Comparison of ENCODE assay signal across 11 cellular contexts in the genomic region with DNA sequence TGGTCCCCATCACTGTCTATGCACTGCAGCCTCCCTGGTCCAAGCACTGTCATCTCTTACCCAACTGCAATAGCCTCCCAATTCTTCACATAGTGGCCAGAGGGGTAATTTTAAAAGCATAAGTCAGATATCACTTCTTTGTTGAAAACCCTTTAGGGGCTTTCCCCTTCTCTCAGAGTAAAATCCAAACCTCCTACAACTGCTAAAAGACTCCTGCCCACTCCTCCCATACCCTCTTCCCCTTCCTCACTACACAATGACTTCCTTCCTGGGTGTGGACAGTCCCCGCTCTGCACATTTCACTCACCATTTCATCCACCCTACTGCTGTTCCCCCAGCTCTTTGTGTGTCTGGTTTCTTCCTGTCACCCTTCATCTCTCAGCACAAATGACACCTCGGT. TPM values are rescaled to one million over a fixed set of nuclear protein-coding genes. Genes with fewer than 3 reads are reported as not detected.
DNase-seq lines count a peak whose midpoint lies in the region; ATAC-seq lines count a peak whose summit lies in the region.
"Had no signal": no experiment of that assay in that cellular context is flagged by ENCODE, and none has a peak within 500 bp of the region (broad histone marks: within the 10 kb centered on the region; RNA-seq: fewer than 3 reads in every experiment).

No MANE protein-coding gene starts in this region.

- H3K27me3 Mint-ChIP-seq in activated T-cell treated with anti-CD3 and anti-CD28 coated beads, Interleukin-2, amount 50 U/mL, for 4 hours (ENCODE audit: low read depth) = no peaks in the 10 kb centered on the region
- H3K27me3 Mint-ChIP-seq in stimulated activated naive B cell treated with anti-CD40 and anti-IgM and Interleukin-4, amounts not matched to agents 10 μg/mL and 1 μg/mL and 100 μg/mL, for 72 hours = no peaks in the 10 kb centered on the region

- no peaks in the 10 kb centered on the region for H3K9me3 Mint-ChIP-seq in activated T-cell treated with anti-CD3 and anti-CD28 coated beads, Interleukin-2, amount 50 U/mL, for 4 hours
- peaks cover 6 to 12% of the 10 kb centered on the region in 2 donors for H3K9me3 Mint-ChIP-seq in stimulated activated naive B cell treated with anti-CD40 and anti-IgM and Interleukin-4, amounts not matched to agents 10 μg/mL and 1 μg/mL and 100 μg/mL, for 72 hours

- ATAC-seq in activated T-cell treated with anti-CD3 and anti-CD28 coated beads, Interleukin-2, amount 50 U/mL, for 4 hours = peak; percentile 78 to 81
- ATAC-seq in HG02571 (IDR thresholded peaks at IDR 0.05; ENCODE audit: unreplicated experiment) (peak; percentile 53), HG03558 (IDR thresholded peaks at IDR 0.05; ENCODE audit: extremely low read depth, unreplicated experiment) (peak; percentile 51)
- ATAC-seq in stimulated activated naive B cell treated with anti-CD40 and anti-IgM and Interleukin-4, amounts not matched to agents 10 μg/mL and 1 μg/mL and 100 μg/mL, for 72 hours (replicated peaks) = peak; percentile 77 to 86

- H3K36me3 Mint-ChIP-seq in activated T-cell treated with anti-CD3 and anti-CD28 coated beads, Interleukin-2, amount 50 U/mL, for 4 hours (ENCODE audit: insufficient read depth) = peaks cover 17% of the 10 kb centered on the region
- H3K36me3 Mint-ChIP-seq in stimulated activated naive B cell treated with anti-CD40 and anti-IgM and Interleukin-4, amounts not matched to agents 10 μg/mL and 1 μg/mL and 100 μg/mL, for 72 hours = peaks cover 53 to 67% of the 10 kb centered on the region in 2 donors

- H3K27ac Mint-ChIP-seq in stimulated activated naive B cell treated with anti-CD40 and anti-IgM and Interleukin-4, amounts not matched to agents 10 μg/mL and 1 μg/mL and 100 μg/mL, for 72 hours = peak overlapping the region; percentile 37

- H3K4me1 Mint-ChIP-seq in activated T-cell treated with anti-CD3 and anti-CD28 coated beads, Interleukin-2, amount 50 U/mL, for 4 hours (ENCODE audit: low read depth) = peaks cover 42% of the 10 kb centered on the region
- peaks cover 49 to 70% of the 10 kb centered on the region in 2 donors for H3K4me1 Mint-ChIP-seq in stimulated activated naive B cell treated with anti-CD40 and anti-IgM and Interleukin-4, amounts not matched to agents 10 μg/mL and 1 μg/mL and 100 μg/mL, for 72 hours

- DNase-seq in activated T-cell treated with anti-CD3 and anti-CD28 coated beads, Interleukin-2, amount 50 U/mL, for 4 hours = no peak
- DNase-seq in activated T-cell treated with anti-CD3 and anti-CD28 coated beads for 4 hours = no peak
- peak; percentile 42 for DNase-seq in stimulated activated naive B cell treated with anti-CD40 and anti-IgM and Interleukin-4, amounts not matched to agents 10 μg/mL and 1 μg/mL and 100 μg/mL, for 72 hours
- DNase-seq in HCEC 1CT = no peak
- no peak for DNase-seq in RKO (ENCODE audit: low spot score)
- DNase-seq in DMS53 (lab: John Stamatoyannopoulos, UW) = no peak
- DNase-seq: central memory CD4-positive, alpha-beta T cell; NCI-H2171; occipital lobe had no signal

- H3K4me3 Mint-ChIP-seq in activated T-cell treated with anti-CD3 and anti-CD28 coated beads, Interleukin-2, amount 50 U/mL, for 4 hours = peak overlapping the region; percentile 19
- H3K4me3 Mint-ChIP-seq in stimulated activated naive B cell treated with anti-CD40 and anti-IgM and Interleukin-4, amounts not matched to agents 10 μg/mL and 1 μg/mL and 100 μg/mL, for 72 hours = peak overlapping the region; percentile 59 to 70

RNA-seq across cellular contexts. Expression of a gene that starts 8.3 kb away (rescaled TPM):
- 10 to 100 TPM; 32.9 to 67.7 (median 54.8) TPM for total RNA-seq in activated T-cell treated with anti-CD3 and anti-CD28 coated beads, Interleukin-2, amount 50 U/mL, for 4 hours
- total RNA-seq: occipital lobe had no signal

RNA-seq across cellular contexts. Expression of a gene that starts 59.7 kb away (rescaled TPM):
- under 1 TPM in 2 of 3 donors, not detected in 1; 0.08 to 0.19 TPM for total RNA-seq in activated T-cell treated with anti-CD3 and anti-CD28 coated beads, Interleukin-2, amount 50 U/mL, for 4 hours
- total RNA-seq: occipital lobe had no signal
